Comparison of ENCODE assay signal across 3 cellular contexts in genomic region chr6:129150476-129150875, GRCh38.
"Had no signal": no experiment of that assay in that cellular context is flagged by ENCODE, and none has a peak within 500 bp of the region (broad histone marks: within the 10 kb centered on the region; RNA-seq: fewer than 3 reads in every experiment).

No MANE protein-coding gene starts in this region.

- H3K4me3 ChIP-seq: GM12878 had no signal

- DNase-seq: GDM1, GF-D8 had no signal
